Comparison of ENCODE assay signal across 11 cellular contexts in the genomic region with DNA sequence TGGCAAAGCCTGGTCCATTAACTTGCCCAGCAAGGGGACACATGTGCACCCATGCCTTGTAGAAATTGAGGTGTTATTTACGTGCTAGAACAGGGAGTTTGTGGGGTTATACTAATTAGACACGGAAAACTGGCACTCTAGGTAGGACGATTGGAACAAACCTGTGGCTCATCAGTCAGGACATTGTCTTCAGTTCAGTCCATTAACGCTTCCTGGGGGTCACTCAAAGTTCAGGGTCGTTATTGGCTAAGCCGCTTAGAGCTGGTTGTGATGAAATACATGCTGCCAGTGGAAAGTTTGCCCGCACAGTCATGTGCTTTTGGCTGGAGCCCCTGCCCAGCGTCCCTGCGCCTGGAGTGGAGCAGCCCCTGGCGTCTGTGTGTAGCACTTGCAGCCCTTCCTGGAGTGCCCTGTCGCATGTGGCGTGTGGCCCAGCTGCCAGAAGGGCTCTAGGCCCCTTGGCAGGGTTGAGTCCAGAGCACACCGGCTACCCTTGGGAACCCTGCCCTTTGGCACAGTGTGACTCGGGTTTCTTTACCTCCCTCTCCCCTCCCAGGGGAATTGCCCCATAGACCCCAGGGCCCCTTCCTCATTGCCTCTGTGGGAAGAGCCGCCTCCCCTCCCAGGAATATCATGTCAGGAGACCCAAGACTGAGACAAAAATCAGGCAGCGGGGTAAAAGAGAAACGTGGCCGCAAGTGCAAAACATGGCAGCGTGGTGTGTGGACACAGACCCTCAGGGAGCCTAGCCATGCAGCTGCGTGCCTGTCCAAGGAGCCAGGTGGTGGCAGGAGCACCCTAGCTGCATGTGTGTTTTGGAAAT. TPM values are rescaled to one million over a fixed set of nuclear protein-coding genes. Genes with fewer than 3 reads are reported as not detected.
A peak's percentile ranks its signal among the peaks of the same experiment; 100 is the strongest.
DNase-seq lines count a peak whose midpoint lies in the region; ATAC-seq and TF ChIP-seq lines count a peak whose summit lies in the region.
"Had no signal": no experiment of that assay in that cellular context is flagged by ENCODE, and none has a peak within 500 bp of the region (broad histone marks: within the 10 kb centered on the region; RNA-seq: fewer than 3 reads in every experiment).

No MANE protein-coding gene starts in this region.

- H3K27ac ChIP-seq in mammary epithelial cell (ENCODE audit: insufficient read depth, low read depth, low read length): no peak overlapping the region
- no peak overlapping the region for H3K27ac ChIP-seq in lower lobe of right lung
- H3K27ac ChIP-seq in transverse colon: peak overlapping the region; percentile 35 to 66 (median 46)

- no TSS peak for BruUV-seq in mammary epithelial cell (replicated peaks; lab: Mats Ljungman, UMichigan)

- no peak for TF ChIP-seq POLR2A in transverse colon (IDR thresholded peaks at IDR 0.05)

- DNase-seq in NCI-H1092 (lab: John Stamatoyannopoulos, UW) (peak; percentile 19), NCI-H1092 treated with DMSO at 0.1 percent for 48 hours (lab: John Stamatoyannopoulos, UW) (no peak), mammary epithelial cell (no peak), lower lobe of right lung (peak; percentile 87), transverse colon (peak; percentile 80), NCI-H1105 (lab: John Stamatoyannopoulos, UW) (no peak), NCI-H1105 treated with DMSO at 0.1 percent for 48 hours (lab: John Stamatoyannopoulos, UW) (no peak), hepatic stellate cell (ENCODE audit: low spot score) (no peak)
- DNase-seq: 8988T; stimulated activated CD4-positive, alpha-beta T cell treated with anti-CD3 and anti-CD28 coated beads, Interleukin-4, amount 100 ng/mL, for 24 hours had no signal

- no peak overlapping the region for H3K9ac ChIP-seq in mammary epithelial cell (ENCODE audit: insufficient read depth, low read length)

- H2AFZ ChIP-seq in mammary epithelial cell (ENCODE audit: low read depth, low read length): no peak overlapping the region

- H3K4me3 ChIP-seq in mammary epithelial cell (replicated peaks in 1 of 3; ENCODE audit: insufficient read depth in 1 of 3, low read depth in 2 of 3, low read length in 3 of 3) (no peak overlapping the region), lower lobe of right lung (no peak overlapping the region), transverse colon (no peak overlapping the region)

- H3K9me3 ChIP-seq in mammary epithelial cell (replicated peaks; ENCODE audit: insufficient read depth, low read length) (no peaks in the 10 kb centered on the region), lower lobe of right lung (no peaks in the 10 kb centered on the region), transverse colon (no peaks in the 10 kb centered on the region)

- H3K36me3 ChIP-seq in mammary epithelial cell (ENCODE audit: insufficient read depth, low read length): peaks cover 1% of the 10 kb centered on the region
- H3K36me3 ChIP-seq in lower lobe of right lung: no peaks in the 10 kb centered on the region
- H3K36me3 ChIP-seq in transverse colon: no peaks in the 10 kb centered on the region

- WGBS in mammary epithelial cell (ENCODE audit: low coverage, missing lambda C conversion rate): 39% methylated on average over 19 of the region's 20 CpGs
- 56% methylated on average over 20 of the region's 20 CpGs; no CpG with 5 or more reads in 1 of the 2 donors for WGBS in transverse colon (ENCODE audit: low coverage in 1 of 2), 2 donors

- in situ Hi-C loops in mammary epithelial cell (cut with MboI; ENCODE audit: low sequenced_read_pairs in 2 of 2) (no loop called here), transverse colon (cut with MboI; ENCODE audit: low pct_ligation_motif_present in 1 of 4, low pct_unique_long_range_greater_than_20kb in 1 of 4, low sequenced_read_pairs in 3 of 4) (no loop called here)

- peak; percentile 94 to 97 for ATAC-seq in lower lobe of right lung

- intact Hi-C loops in mammary epithelial cell (cut with micrococcal nuclease) (no loop called here), lower lobe of right lung (cut with DNase I) (no loop called here), transverse colon (cut with DNase I; ENCODE audit: low total_unique reads) (no loop called here)

- CTCF ChIA-PET in mammary epithelial cell (lab: Charles Lee; ENCODE audit: low non-redundant PET): no interaction called here

- H3K27me3 ChIP-seq in mammary epithelial cell (ENCODE audit: insufficient read depth, low read length) (no peaks in the 10 kb centered on the region), lower lobe of right lung (ENCODE audit: low read depth) (no peaks in the 10 kb centered on the region), transverse colon (no peaks in the 10 kb centered on the region)

- dilution Hi-C loops in mammary epithelial cell (cut with HindIII; ENCODE audit: low sequenced_read_pairs): no loop called here

- TF ChIP-seq CTCF in mammary epithelial cell (conservative IDR thresholded peaks at IDR 0.05 in 1 of 2, IDR thresholded peaks at IDR 0.05 in 1 of 2; ENCODE audit: extremely low read depth in 1 of 2, insufficient read depth in 1 of 2, low read depth in 1 of 2, low read length in 2 of 2) (peak; percentile 21 to 62), lower lobe of right lung (IDR thresholded peaks at IDR 0.05) (peak; percentile 74), transverse colon (IDR thresholded peaks at IDR 0.05) (peak; percentile 75 to 91 (median 81))

- H3K4me1 ChIP-seq in mammary epithelial cell (ENCODE audit: insufficient read depth, low read length): no peaks in the 10 kb centered on the region
- peaks cover 6% of the 10 kb centered on the region for H3K4me1 ChIP-seq in lower lobe of right lung
- H3K4me1 ChIP-seq in transverse colon: peaks cover 18 to 53% (median 42%) of the 10 kb centered on the region in 4 donors

- no peaks in the 10 kb centered on the region for H4K20me1 ChIP-seq in mammary epithelial cell (ENCODE audit: insufficient read depth, low read length)

- no peak overlapping the region for H3K4me2 ChIP-seq in mammary epithelial cell (ENCODE audit: insufficient read depth, low read depth, low read length)

- TF ChIP-seq EP300 in transverse colon (IDR thresholded peaks at IDR 0.05; ENCODE audit: low read depth): no peak

- H3K79me2 ChIP-seq in mammary epithelial cell (ENCODE audit: insufficient read depth, low read length): peaks cover 2% of the 10 kb centered on the region

RNA-seq across cellular contexts. Expression of gene ZNF775, which starts 9.8 kb away (rescaled TPM):
- 1 to 10 TPM; 2.0 to 2.3 TPM for total RNA-seq in mammary epithelial cell
- 1.1 TPM for polyA plus RNA-seq in mammary epithelial cell
- 2.6 TPM for polyA minus RNA-seq in mammary epithelial cell
- 4.5 TPM for total RNA-seq in lower lobe of right lung
- 10 to 100 TPM in 3 of 4 donors, 1 to 10 TPM in 1; 8.9 to 75.2 (median 15.2) TPM for total RNA-seq in transverse colon

RNA-seq across cellular contexts. Expression of gene REPIN1, which starts 20.3 kb away (rescaled TPM):
- total RNA-seq in mammary epithelial cell: 10 to 100 TPM in 1 of 2 donors, 1 to 10 TPM in 1; 5.6 to 33.5 TPM
- polyA plus RNA-seq in mammary epithelial cell: 3.9 TPM
- polyA minus RNA-seq in mammary epithelial cell: 4.7 TPM
- total RNA-seq in lower lobe of right lung: 86.0 TPM
- total RNA-seq in transverse colon: 100 to 1,000 TPM; 182 to 414 (median 247) TPM

RNA-seq across cellular contexts. Expression of gene RARRES2, which starts 47.5 kb away (rescaled TPM):
- total RNA-seq in mammary epithelial cell: under 1 TPM in 1 of 2 donors, not detected in 1; 0.17 TPM
- 0.23 TPM for polyA plus RNA-seq in mammary epithelial cell
- not detected for polyA minus RNA-seq in mammary epithelial cell
- total RNA-seq in lower lobe of right lung: 144 TPM
- total RNA-seq in transverse colon: 100 to 1,000 TPM in 2 of 4 donors, 10 to 100 TPM in 2; 84.2 to 124 (median 102) TPM
- total RNA-seq: HT1080 had no signal

Comparison
In these comparisons a context has a peak if more than half of its experiments do, and no peak if none do; other contexts are left out.
1. DNase-seq: peak in NCI-H1092 (single experiment), lower lobe of right lung (single experiment) and transverse colon (single experiment); none in NCI-H1092 treated with DMSO at 0.1 percent for 48 hours (single experiment), mammary epithelial cell (single experiment), NCI-H1105 (single experiment), NCI-H1105 treated with DMSO at 0.1 percent for 48 hours (single experiment) and hepatic stellate cell (single experiment).
2. H3K27ac ChIP-seq: peak in transverse colon (4 of 4); none in mammary epithelial cell (single experiment) and lower lobe of right lung (single experiment).
3. RNA of gene RARRES2, which starts 47.5 kb away (total RNA-seq): 144 TPM in lower lobe of right lung (single experiment) and 84.2 to 124 TPM in transverse colon; 0.17 TPM in mammary epithelial cell; every median in the first group is over 10 times any median in the second.
4. Peak in every context shown above with its lines, with median percentiles within 50 percentile points of each other: CTCF ChIP-seq.